In genomic region chr2:36936526-36936925, GRCh38 we compare ENCODE assay signal across 6 cellular contexts. TPM values are rescaled to one million over a fixed set of nuclear protein-coding genes. Genes with fewer than 3 reads are reported as not detected.
DNase-seq lines count a peak whose midpoint lies in the region; ATAC-seq, FAIRE-seq and TF ChIP-seq lines count a peak whose summit lies in the region.
"Not testable (repeated sequence)": the region's sequence is repeated elsewhere in the genome, so short reads cannot be mapped to it uniquely, and the experiment has no call there.

No MANE protein-coding gene starts in this region.

- not testable (repeated sequence) for DNase-seq in RCC 7860 (ENCODE audit: low spot score); WTC11 (ENCODE audit: low spot score); frontal cortex (ENCODE audit: low spot score in 2 of 2); pancreas

- ATAC-seq in WTC11, pancreas: not testable (repeated sequence)

- H3K4me3 ChIP-seq in pancreas = not testable (repeated sequence)

- POLR2A ChIA-PET in WTC11 (lab: Charles Lee) = not testable (repeated sequence)

- not testable (repeated sequence) for H3K36me3 Mint-ChIP-seq in WTC11

- not testable (repeated sequence) for H3K27me3 Mint-ChIP-seq in WTC11 (ENCODE audit: low read depth)

- H3K4me1 ChIP-seq in pancreas = not testable (repeated sequence)

- TF ChIP-seq CTCF in WTC11 (IDR thresholded peaks at IDR 0.05); pancreas (IDR thresholded peaks at IDR 0.05): not testable (repeated sequence)

- CTCF ChIA-PET in WTC11 (lab: Charles Lee) = interaction anchor here (0.6 kb wide), 2 partner anchors 15 to 477 kb away, joined by 3 read pairs; no protein-coding TSS in a partner anchor

- FAIRE-seq in G401.6 (lab: Jason Lieb, UNC) (peak; percentile 15), RCC 7860 (lab: Jason Lieb, UNC) (peak; percentile 42), colon (lab: Jason Lieb, UNC) (peak; percentile 85), frontal cortex (lab: Jason Lieb, UNC) (peak; percentile 91), pancreas (lab: Jason Lieb, UNC) (peak; percentile 95)

- H3K27ac Mint-ChIP-seq in WTC11 = peak overlapping the region; percentile 74; the same call in 1 of the 2 replicates

- not testable (repeated sequence) for H3K4me3 Mint-ChIP-seq in WTC11

- intact Hi-C loops in pancreas (cut with DNase I) = not testable (repeated sequence)

- H3K9me3 Mint-ChIP-seq in WTC11 = not testable (repeated sequence)

- not testable (repeated sequence) for H3K27me3 ChIP-seq in pancreas

- H3K27ac ChIP-seq in pancreas = not testable (repeated sequence)

- not testable (repeated sequence) for H3K4me1 Mint-ChIP-seq in WTC11

- not testable (repeated sequence) for H3K36me3 ChIP-seq in pancreas

- not testable (repeated sequence) for H3K9me3 ChIP-seq in pancreas

RNA-seq across cellular contexts. Expression of gene STRN, which starts 29.8 kb away (rescaled TPM):
- 31.1 to 34.7 TPM (median 31.3 TPM) in 3 replicates for total RNA-seq in WTC11 (2021)
- 24.1 TPM for total RNA-seq in frontal cortex
- total RNA-seq in pancreas = 10 to 100 TPM in 2 of 6 donors, 1 to 10 TPM in 4; 6.9 to 16.2 (median 8.7) TPM
- 1 to 10 TPM; 1.8 to 3.0 TPM for polyA plus RNA-seq in pancreas
